In genomic region chr13:110323986-110324749, GRCh38 we compare ENCODE assay signal across 20 cellular contexts. TPM values are rescaled to one million over a fixed set of nuclear protein-coding genes. Genes with fewer than 3 reads are reported as not detected.
DNase-seq lines count a peak whose midpoint lies in the region; ATAC-seq and TF ChIP-seq lines count a peak whose summit lies in the region.
"Had no signal": no experiment of that assay in that cellular context is flagged by ENCODE, and none has a peak within 500 bp of the region (broad histone marks: within the 10 kb centered on the region; RNA-seq: fewer than 3 reads in every experiment).

No MANE protein-coding gene starts in this region.

- TF ChIP-seq POLR2A in uterus (IDR thresholded peaks at IDR 0.05) = no peak

- in situ Hi-C loops in KBM-7 (cut with MboI; ENCODE audit: low pct_unique_long_range_greater_than_20kb, low sequenced_read_pairs) = no loop called here

- no peaks in the 10 kb centered on the region for H3K36me3 Mint-ChIP-seq in CD8-positive, alpha-beta memory T cell

- no peak for ATAC-seq in left cardiac atrium

- intact Hi-C loops in left cardiac atrium (cut with DNase I) (no loop called here), uterus (cut with DNase I; ENCODE audit: low total_unique reads) (no loop called here)

- CTCF ChIA-PET in CD8-positive, alpha-beta memory T cell (lab: Charles Lee) = no interaction called here

- no peak overlapping the region for H3K27ac ChIP-seq in right atrium auricular region
- H3K27ac ChIP-seq in rectal smooth muscle tissue (ENCODE audit: low read depth, low read length) = peak overlapping the region; percentile 75
- peak overlapping the region; percentile 58 to 60 for H3K27ac ChIP-seq in uterus
- no peak overlapping the region for H3K27ac ChIP-seq in CD8-positive, alpha-beta memory T cell (ENCODE audit: low read depth, low read length)
- H3K27ac ChIP-seq: adrenal gland, BLaER1, ovary, skin epidermis had no signal

- H3K27me3 Mint-ChIP-seq in CD8-positive, alpha-beta memory T cell = peaks cover 23 to 30% of the 10 kb centered on the region in 2 donors

- POLR2A ChIA-PET in CD8-positive, alpha-beta memory T cell (lab: Charles Lee) = no interaction called here

- no peaks in the 10 kb centered on the region for H3K9me3 ChIP-seq in right atrium auricular region
- H3K9me3 ChIP-seq in uterus = no peaks in the 10 kb centered on the region
- no peaks in the 10 kb centered on the region for H3K9me3 ChIP-seq in CD8-positive, alpha-beta memory T cell (ENCODE audit: low read length)
- H3K9me3 ChIP-seq: adrenal gland, ovary, SK-N-SH had no signal

- no peak overlapping the region for H3K4me3 Mint-ChIP-seq in CD8-positive, alpha-beta memory T cell
- H3K4me3 Mint-ChIP-seq: activated CD4-positive, alpha-beta memory T cell treated with anti-CD3 and anti-CD28 coated beads, Interleukin-2, amount 10 ng/mL, durations not matched to agents 7 days and 5 days; central memory CD8-positive, alpha-beta T cell; stimulated activated naive CD8-positive, alpha-beta T cell treated with anti-CD3 and anti-CD28 coated beads, Interleukin-15, Interleukin-2, amounts not matched to agents 100 ng/mL and 50 ng/mL, for 24 hours had no signal

- H3K4me1 ChIP-seq in right atrium auricular region (peaks cover 0 to 95% of the 10 kb centered on the region in 2 donors), rectal smooth muscle tissue (ENCODE audit: control insufficient read depth, insufficient read depth, low read length) (peaks cover 68% of the 10 kb centered on the region), uterus (peaks cover 6 to 13% of the 10 kb centered on the region in 2 donors)
- H3K4me1 ChIP-seq in CD8-positive, alpha-beta memory T cell (ENCODE audit: insufficient read depth, low read length) = no peaks in the 10 kb centered on the region
- H3K4me1 ChIP-seq: adrenal gland had no signal

- H3K27ac Mint-ChIP-seq in CD8-positive, alpha-beta memory T cell = no peak overlapping the region
- H3K27ac Mint-ChIP-seq: activated CD4-positive, alpha-beta memory T cell treated with anti-CD3 and anti-CD28 coated beads, Interleukin-2, amount 10 ng/mL, durations not matched to agents 7 days and 5 days; stimulated activated naive CD8-positive, alpha-beta T cell treated with anti-CD3 and anti-CD28 coated beads, Interleukin-15, Interleukin-2, amounts not matched to agents 100 ng/mL and 50 ng/mL, for 24 hours had no signal

- no peaks in the 10 kb centered on the region for H3K9me3 Mint-ChIP-seq in CD8-positive, alpha-beta memory T cell
- H3K9me3 Mint-ChIP-seq: activated CD4-positive, alpha-beta memory T cell treated with anti-CD3 and anti-CD28 coated beads, Interleukin-2, amount 10 ng/mL, durations not matched to agents 7 days and 5 days; central memory CD8-positive, alpha-beta T cell; stimulated activated naive CD8-positive, alpha-beta T cell treated with anti-CD3 and anti-CD28 coated beads, Interleukin-15, Interleukin-2, amounts not matched to agents 100 ng/mL and 50 ng/mL, for 24 hours had no signal

- peaks cover 0 to 4% (median 0%) of the 10 kb centered on the region in 3 donors for H3K4me1 Mint-ChIP-seq in CD8-positive, alpha-beta memory T cell
- H3K4me1 Mint-ChIP-seq: central memory CD8-positive, alpha-beta T cell had no signal

- H3K36me3 ChIP-seq in right atrium auricular region (no peaks in the 10 kb centered on the region), rectal smooth muscle tissue (ENCODE audit: control insufficient read depth, insufficient read depth, low read length) (no peaks in the 10 kb centered on the region), uterus (no peaks in the 10 kb centered on the region)
- no peaks in the 10 kb centered on the region for H3K36me3 ChIP-seq in CD8-positive, alpha-beta memory T cell (ENCODE audit: insufficient read depth, low read length)
- H3K36me3 ChIP-seq: adrenal gland, BLaER1, ovary had no signal

- H3K4me3 ChIP-seq in right atrium auricular region = no peak overlapping the region
- H3K4me3 ChIP-seq in fibroblast of the aortic adventitia (ENCODE audit: low read depth, low read length) = no peak overlapping the region
- H3K4me3 ChIP-seq in rectal smooth muscle tissue (ENCODE audit: low read length) = no peak overlapping the region
- H3K4me3 ChIP-seq in uterus = no peak overlapping the region
- H3K4me3 ChIP-seq in CD8-positive, alpha-beta memory T cell (ENCODE audit: low read length) = no peak overlapping the region
- H3K4me3 ChIP-seq: adrenal gland, BLaER1, ovary, skin epidermis had no signal

- TF ChIP-seq CTCF in right atrium auricular region (IDR thresholded peaks at IDR 0.05) (no peak), fibroblast of the aortic adventitia (IDR thresholded peaks at IDR 0.05; ENCODE audit: insufficient read depth, low read length) (no peak), uterus (IDR thresholded peaks at IDR 0.05) (no peak)

- H3K27me3 ChIP-seq in right atrium auricular region = no peaks in the 10 kb centered on the region
- H3K27me3 ChIP-seq in rectal smooth muscle tissue (ENCODE audit: control insufficient read depth, insufficient read depth, low read length) = no peaks in the 10 kb centered on the region
- no peaks in the 10 kb centered on the region for H3K27me3 ChIP-seq in uterus
- no peaks in the 10 kb centered on the region for H3K27me3 ChIP-seq in CD8-positive, alpha-beta memory T cell (ENCODE audit: insufficient read depth, low read length, poor library complexity, severe bottlenecking)
- H3K27me3 ChIP-seq: adrenal gland, BLaER1, ovary had no signal

- DNase-seq in right atrium auricular region (ENCODE audit: low spot score) = peak; percentile 30
- DNase-seq in left cardiac atrium = no peak
- DNase-seq in fibroblast of the aortic adventitia (ENCODE audit: low read depth) = peak; percentile 66
- DNase-seq in uterus = peak in 1 of 2 donors; percentile 20
- DNase-seq in epidermal melanocyte (ENCODE audit: insufficient read length, low spot score) = no peak
- no peak for DNase-seq in CD8-positive, alpha-beta memory T cell
- no peak for DNase-seq in KBM-7
- DNase-seq: activated CD4-positive, alpha-beta memory T cell treated with anti-CD3 and anti-CD28 coated beads, Interleukin-2, amount 10 ng/mL, durations not matched to agents 7 days and 5 days; activated CD4-positive, CD25-positive, alpha-beta regulatory T cell; adrenal gland; effector memory CD4-positive, alpha-beta T cell; NCI-H1417; ovary; SK-N-SH; stimulated activated CD4-positive, alpha-beta T cell treated with anti-CD3 and anti-CD28 coated beads, Interleukin-4, amount 100 ng/mL, for 1 hour had no signal

- no peak overlapping the region for H3K9ac ChIP-seq in rectal smooth muscle tissue (ENCODE audit: low read length)
- H3K9ac ChIP-seq: BLaER1, SK-N-SH had no signal

RNA-seq across cellular contexts. Expression of gene COL4A2, which starts 17.1 kb away (rescaled TPM):
- 100 to 1,000 TPM; 141 to 153 TPM for total RNA-seq in right atrium auricular region
- total RNA-seq in left cardiac atrium = 100 to 1,000 TPM; 176 to 384 TPM
- total RNA-seq in fibroblast of the aortic adventitia (ENCODE audit: low replicate concordance) = 53.3 and 151 TPM in 2 replicates
- total RNA-seq in uterus = 100 to 1,000 TPM; 157 to 606 (median 284) TPM
- not detected for total RNA-seq in CD8-positive, alpha-beta memory T cell
- not detected for polyA plus RNA-seq in CD8-positive, alpha-beta memory T cell
- total RNA-seq: activated CD4-positive, alpha-beta memory T cell treated with anti-CD3 and anti-CD28 coated beads, Interleukin-2, amount 10 ng/mL, durations not matched to agents 7 days and 5 days had no signal

RNA-seq across cellular contexts. Expression of gene COL4A1, which starts 17.2 kb away (rescaled TPM):
- total RNA-seq in right atrium auricular region (100 to 1,000 TPM; 140 to 201 TPM), left cardiac atrium (100 to 1,000 TPM; 210 to 456 TPM), fibroblast of the aortic adventitia (ENCODE audit: low replicate concordance) (43.7 and 258 TPM in 2 replicates), uterus (100 to 1,000 TPM; 164 to 737 (median 209) TPM)
- total RNA-seq in CD8-positive, alpha-beta memory T cell = not detected
- polyA plus RNA-seq in CD8-positive, alpha-beta memory T cell = not detected
- total RNA-seq: activated CD4-positive, alpha-beta memory T cell treated with anti-CD3 and anti-CD28 coated beads, Interleukin-2, amount 10 ng/mL, durations not matched to agents 7 days and 5 days had no signal

Comparison
In these comparisons a context has a peak if more than half of its experiments do, and no peak if none do; other contexts are left out.
1. DNase-seq: peak in right atrium auricular region (single experiment) and fibroblast of the aortic adventitia (single experiment); none in left cardiac atrium (single experiment), epidermal melanocyte (single experiment), CD8-positive, alpha-beta memory T cell (0 of 5) and KBM-7 (single experiment).
2. H3K27ac ChIP-seq: peak in rectal smooth muscle tissue (single experiment) and uterus (2 of 2); none in right atrium auricular region (0 of 2) and CD8-positive, alpha-beta memory T cell (single experiment).
3. RNA of gene COL4A2, which starts 17.1 kb away (total RNA-seq): 176 to 384 TPM in left cardiac atrium, 157 to 606 TPM in uterus, 141 to 153 TPM in right atrium auricular region and 53.3 to 151 TPM in fibroblast of the aortic adventitia; not detected in CD8-positive, alpha-beta memory T cell; every median in the first group is over 10 times any median in the second.
4. RNA of gene COL4A1, which starts 17.2 kb away (total RNA-seq): 210 to 456 TPM in left cardiac atrium, 164 to 737 TPM in uterus, 140 to 201 TPM in right atrium auricular region and 43.7 to 258 TPM in fibroblast of the aortic adventitia; not detected in CD8-positive, alpha-beta memory T cell; every median in the first group is over 10 times any median in the second.